8 cellular contexts compared by ENCODE assay signal in genomic region chr1:52842643-52843310, GRCh38. TPM values are rescaled to one million over a fixed set of nuclear protein-coding genes. Genes with fewer than 3 reads are reported as not detected.
DNase-seq lines count a peak whose midpoint lies in the region; ATAC-seq, FAIRE-seq and TF ChIP-seq lines count a peak whose summit lies in the region.

TSS of gene ZYG11A (plus strand) at chr1:52842760. CDS start at chr1:52842884, 124 bp downstream.

- DNase-seq in BE2C (peak; percentile 76), GM19239 (ENCODE audit: insufficient read length, low spot score) (peak; percentile 75), NOMO-1 treated with DMSO at 0.1 percent for 48 hours (lab: John Stamatoyannopoulos, UW; ENCODE audit: unreplicated experiment) (peak; percentile 52), foreskin fibroblast (peak; percentile 78 to 91), posterior vena cava (ENCODE audit: low spot score) (peak; percentile 85)
- peak; percentile 24 to 60 for DNase-seq in activated T-helper 1 cell treated with anti-CD3 and anti-CD28 coated beads, Interleukin-2, amount 50 U/mL, for 16 hours (ENCODE audit: low read depth in 1 of 2, low spot score in 1 of 2)

- TF ChIP-seq CTCF in BE2C (IDR thresholded peaks at IDR 0.05; ENCODE audit: low read depth, low read length) (no peak), foreskin fibroblast (IDR thresholded peaks at IDR 0.05; ENCODE audit: low read depth, low read length) (peak; percentile 18)

- peak; percentile 8 for FAIRE-seq in GM19239 (lab: Jason Lieb, UNC)

- H3K27ac ChIP-seq in urinary bladder (ENCODE audit: low read depth), result no peak within 1 kb of the TSS

- ATAC-seq in HG03469 (IDR thresholded peaks at IDR 0.05; ENCODE audit: unreplicated experiment), result peak; percentile 71

- H3K36me3 ChIP-seq in BE2C (no peaks in the 10 kb centered on the region), urinary bladder (ENCODE audit: insufficient read depth) (no peaks in the 10 kb centered on the region)

- WGBS in urinary bladder, result under 1% methylated on average over 88 of the region's 88 CpGs

- H3K4me3 ChIP-seq in BE2C (ENCODE audit: low read depth, low read length), result peak within 1 kb of the TSS; percentile 23; the same call in 1 of the 2 replicates
- H3K4me3 ChIP-seq in foreskin fibroblast (ENCODE audit: low read depth in 1 of 2, low read length in 2 of 2), result peak within 1 kb of the TSS; percentile 54 to 61
- H3K4me3 ChIP-seq in urinary bladder (ENCODE audit: low read depth, low read length), result peak within 1 kb of the TSS; percentile 42

- H3K9me3 ChIP-seq in BE2C, result no peaks in the 10 kb centered on the region

- intact Hi-C loops in posterior vena cava (cut with DNase I), result no loop called here

- no peaks in the 10 kb centered on the region for H3K4me1 ChIP-seq in BE2C
- no peaks in the 10 kb centered on the region for H3K4me1 ChIP-seq in urinary bladder (ENCODE audit: insufficient read depth)

- peaks cover 8% of the 10 kb centered on the region for H3K27me3 ChIP-seq in BE2C

RNA-seq across cellular contexts. Expression of gene ZYG11A, which starts in this region (rescaled TPM):
- not detected for polyA plus RNA-seq in BE2C (2012; ENCODE audit: insufficient read depth, insufficient read length, low read depth)
- total RNA-seq in posterior vena cava (under 1 TPM in 1 of 2 donors, not detected in 1; 0.05 TPM), urinary bladder (0.85 TPM)
- polyA plus RNA-seq in urinary bladder, result 0.13 TPM

Comparison
In these comparisons a context has a peak if more than half of its experiments do, and no peak if none do; other contexts are left out.
1. Peak in DNase-seq in posterior vena cava; RNA of the gene not detected or under 1 TPM.